24 cellular contexts compared by ENCODE assay signal in the genomic region with DNA sequence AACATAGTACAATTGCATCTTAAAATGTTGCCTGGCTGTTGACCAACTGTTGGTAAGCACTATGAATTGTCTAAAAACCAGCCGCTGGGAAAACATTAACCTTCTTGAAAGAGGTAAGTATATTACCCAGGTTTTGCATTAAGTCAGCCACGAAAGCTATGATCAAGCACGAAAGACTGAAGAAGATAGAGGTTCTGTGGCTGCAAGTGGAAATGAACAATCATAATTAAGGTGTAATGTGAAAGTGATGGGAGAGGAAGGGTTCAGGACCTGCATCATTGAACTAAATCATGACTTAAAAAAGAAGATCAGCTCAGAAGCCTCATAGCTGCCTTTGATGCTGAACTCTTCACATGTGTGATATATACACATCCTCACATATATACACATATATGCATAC.
DNase-seq lines count a peak whose midpoint lies in the region; ATAC-seq and TF ChIP-seq lines count a peak whose summit lies in the region.
"Had no signal": no experiment of that assay in that cellular context is flagged by ENCODE, and none has a peak within 500 bp of the region (broad histone marks: within the 10 kb centered on the region; RNA-seq: fewer than 3 reads in every experiment).

No MANE protein-coding gene starts in this region.

- H3K9me3 ChIP-seq in endodermal cell (ENCODE audit: control insufficient read depth, low read length): no peaks in the 10 kb centered on the region
- H3K9me3 ChIP-seq: A549, BE2C, HAP-1 had no signal

- TF ChIP-seq CTCF in endodermal cell (conservative IDR thresholded peaks at IDR 0.05): no peak

- no peaks in the 10 kb centered on the region for H3K9me3 Mint-ChIP-seq in activated T-cell treated with anti-CD3 and anti-CD28 coated beads, Interleukin-2, amount 50 U/mL, for 72 hours
- H3K9me3 Mint-ChIP-seq in activated T-cell treated with anti-CD3 and anti-CD28 coated beads, Interleukin-2, amount 50 U/mL, for 24 hours: no peaks in the 10 kb centered on the region
- peaks cover 12% of the 10 kb centered on the region for H3K9me3 Mint-ChIP-seq in endodermal cell
- H3K9me3 Mint-ChIP-seq: CD4-positive, alpha-beta T cell; CD8-positive, alpha-beta memory T cell had no signal

- 96 to 100% methylated on average over 3 of the region's 3 CpGs for WGBS in endodermal cell (ENCODE audit: insufficient coverage in 1 of 2, insufficient read length in 1 of 2), 2 experiments

- H3K36me3 ChIP-seq in endodermal cell (ENCODE audit: control insufficient read depth, insufficient read depth, low read length): no peaks in the 10 kb centered on the region
- H3K36me3 ChIP-seq: BE2C; BLaER1 treated with 17β-estradiol and CSF1 and Interleukin-3, amounts not matched to agents 10 nM and 100 nM; HAP-1 had no signal

- H3K27me3 ChIP-seq in endodermal cell (ENCODE audit: control insufficient read depth, insufficient read depth, low read length, poor library complexity, severe bottlenecking): no peaks in the 10 kb centered on the region
- H3K27me3 ChIP-seq: BE2C; BLaER1 treated with 17β-estradiol and CSF1 and Interleukin-3, amounts not matched to agents 10 nM and 100 nM had no signal

- no peaks in the 10 kb centered on the region for H3K27me3 Mint-ChIP-seq in activated T-cell treated with anti-CD3 and anti-CD28 coated beads, Interleukin-2, amount 50 U/mL, for 72 hours (ENCODE audit: low read depth)
- H3K27me3 Mint-ChIP-seq in activated T-cell treated with anti-CD3 and anti-CD28 coated beads, Interleukin-2, amount 50 U/mL, for 24 hours: no peaks in the 10 kb centered on the region
- peaks cover 7% of the 10 kb centered on the region for H3K27me3 Mint-ChIP-seq in endodermal cell (ENCODE audit: insufficient read depth)
- H3K27me3 Mint-ChIP-seq: CD4-positive, alpha-beta T cell had no signal

- H3K27ac ChIP-seq in endodermal cell (ENCODE audit: low read depth, low read length): no peak overlapping the region
- H3K27ac ChIP-seq: A549; BLaER1 treated with 17β-estradiol and CSF1 and Interleukin-3, amounts not matched to agents 10 nM and 100 nM had no signal

- DNase-seq in activated T-cell treated with anti-CD3 and anti-CD28 coated beads, Interleukin-2, amount 50 U/mL, for 72 hours: no peak
- no peak for DNase-seq in activated T-cell treated with anti-CD3 and anti-CD28 coated beads, Interleukin-2, amount 50 U/mL, for 24 hours
- DNase-seq in kidney tubule cell (ENCODE audit: low spot score) (peak; percentile 19), endodermal cell (no peak)
- DNase-seq in stimulated activated naive CD8-positive, alpha-beta T cell treated with anti-CD3 and anti-CD28 coated beads, Interleukin-15, Interleukin-2, amounts not matched to agents 100 U/mL and 50 U/mL, for 24 hours: no peak
- DNase-seq: 8988T; ACHN; AML-193; BE2C; CD4-positive, alpha-beta T cell; CD8-positive, alpha-beta memory T cell; DMS 273 treated with DMSO at 0.1 percent for 48 hours; DMS79; EL; GDM1; GOT3; HFFc6 had no signal

- H3K9ac ChIP-seq in endodermal cell (ENCODE audit: extremely low read depth, low read length, poor library complexity, severe bottlenecking): no peak overlapping the region
- H3K9ac ChIP-seq: BLaER1 treated with 17β-estradiol and CSF1 and Interleukin-3, amounts not matched to agents 10 nM and 100 nM had no signal

- H3K27ac Mint-ChIP-seq in activated T-cell treated with anti-CD3 and anti-CD28 coated beads, Interleukin-2, amount 50 U/mL, for 72 hours: no peak overlapping the region
- no peak overlapping the region for H3K27ac Mint-ChIP-seq in activated T-cell treated with anti-CD3 and anti-CD28 coated beads, Interleukin-2, amount 50 U/mL, for 24 hours
- no peak overlapping the region for H3K27ac Mint-ChIP-seq in endodermal cell
- H3K27ac Mint-ChIP-seq: CD14-positive monocyte; CD4-positive, alpha-beta T cell; HFFc6 had no signal

- H3K4me1 ChIP-seq in endodermal cell (ENCODE audit: control insufficient read depth, insufficient read depth, low read length): peaks cover 3% of the 10 kb centered on the region
- H3K4me1 ChIP-seq: A549; BE2C; BLaER1 treated with 17β-estradiol and CSF1 and Interleukin-3, amounts not matched to agents 10 nM and 100 nM had no signal

- H3K4me3 ChIP-seq in endodermal cell (ENCODE audit: low read length): no peak overlapping the region
- H3K4me3 ChIP-seq: A549; BLaER1 treated with 17β-estradiol and CSF1 and Interleukin-3, amounts not matched to agents 10 nM and 100 nM; GM12878; HAP-1 had no signal

- H3K36me3 Mint-ChIP-seq in activated T-cell treated with anti-CD3 and anti-CD28 coated beads, Interleukin-2, amount 50 U/mL, for 72 hours (ENCODE audit: insufficient read depth in 2 of 2): peaks cover 4 to 5% of the 10 kb centered on the region in 2 donors
- peaks cover 39% of the 10 kb centered on the region for H3K36me3 Mint-ChIP-seq in activated T-cell treated with anti-CD3 and anti-CD28 coated beads, Interleukin-2, amount 50 U/mL, for 24 hours (ENCODE audit: low read depth)
- peaks cover 2% of the 10 kb centered on the region for H3K36me3 Mint-ChIP-seq in endodermal cell (ENCODE audit: low read depth)
- H3K36me3 Mint-ChIP-seq: CD14-positive monocyte had no signal

- ATAC-seq in activated T-cell treated with anti-CD3 and anti-CD28 coated beads, Interleukin-2, amount 50 U/mL, for 72 hours (replicated peaks in 1 of 2): peak; percentile 40 to 75
- peak; percentile 43 for ATAC-seq in HG02610 (IDR thresholded peaks at IDR 0.05; ENCODE audit: unreplicated experiment)
- ATAC-seq in stimulated activated naive CD8-positive, alpha-beta T cell treated with anti-CD3 and anti-CD28 coated beads, Interleukin-15, Interleukin-2, amounts not matched to agents 100 U/mL and 50 U/mL, for 24 hours: peak; percentile 60
- ATAC-seq in GM21528 (IDR thresholded peaks at IDR 0.05; ENCODE audit: low FRiP score, unreplicated experiment): no peak
- ATAC-seq: A549, GM12878 had no signal

- no peak overlapping the region for H3K4me3 Mint-ChIP-seq in activated T-cell treated with anti-CD3 and anti-CD28 coated beads, Interleukin-2, amount 50 U/mL, for 72 hours
- H3K4me3 Mint-ChIP-seq in activated T-cell treated with anti-CD3 and anti-CD28 coated beads, Interleukin-2, amount 50 U/mL, for 24 hours: no peak overlapping the region
- H3K4me3 Mint-ChIP-seq in endodermal cell: no peak overlapping the region
- H3K4me3 Mint-ChIP-seq: CD14-positive monocyte; CD4-positive, alpha-beta T cell; CD8-positive, alpha-beta memory T cell; HFFc6 had no signal

- no peaks in the 10 kb centered on the region for H3K4me1 Mint-ChIP-seq in activated T-cell treated with anti-CD3 and anti-CD28 coated beads, Interleukin-2, amount 50 U/mL, for 72 hours (ENCODE audit: low read depth)
- peaks cover 38% of the 10 kb centered on the region for H3K4me1 Mint-ChIP-seq in activated T-cell treated with anti-CD3 and anti-CD28 coated beads, Interleukin-2, amount 50 U/mL, for 24 hours (ENCODE audit: low read depth)
- H3K4me1 Mint-ChIP-seq in endodermal cell: peaks cover 14% of the 10 kb centered on the region
